Comparison of ENCODE assay signal across 12 cellular contexts in genomic region chr10:22246680-22247391, GRCh38. TPM values are rescaled to one million over a fixed set of nuclear protein-coding genes. Genes with fewer than 3 reads are reported as not detected.
A peak's percentile ranks its signal among the peaks of the same experiment; 100 is the strongest.
DNase-seq lines count a peak whose midpoint lies in the region; ATAC-seq, FAIRE-seq and TF ChIP-seq lines count a peak whose summit lies in the region.
"Had no signal": no experiment of that assay in that cellular context is flagged by ENCODE, and none has a peak within 500 bp of the region (broad histone marks: within the 10 kb centered on the region; RNA-seq: fewer than 3 reads in every experiment).

No MANE protein-coding gene starts in this region.

- DNase-seq in heart left ventricle (no peak), Right ventricle myocardium inferior (ENCODE audit: missing footprints) (no peak), fibroblast of lung (ENCODE audit: low read depth in 2 of 2) (peak; percentile 87 to 93), kidney (no peak), NCI-H2227 (lab: John Stamatoyannopoulos, UW; ENCODE audit: unreplicated experiment) (no peak)
- DNase-seq in activated CD4-positive, alpha-beta T cell treated with anti-CD3 and anti-CD28 coated beads, Interleukin-2, amount 50 U/mL, for 1 hour, result peak; percentile 10
- DNase-seq in stimulated activated naive CD8-positive, alpha-beta T cell treated with anti-CD3 and anti-CD28 coated beads, Interleukin-15, amount 100 ng/mL, for 72 hours, result peak; percentile 48 to 68
- DNase-seq: NCI-H2171 treated with DMSO at 0.1 percent for 48 hours had no signal

- no peaks in the 10 kb centered on the region for H3K9me3 ChIP-seq in heart left ventricle
- no peaks in the 10 kb centered on the region for H3K9me3 ChIP-seq in fibroblast of lung (ENCODE audit: control insufficient read depth, insufficient read depth, low read depth, low read length)
- H3K9me3 ChIP-seq in kidney (ENCODE audit: control insufficient read depth in 1 of 2, low read length in 2 of 2), result no peaks in the 10 kb centered on the region

- H3K27ac ChIP-seq in heart left ventricle (peak overlapping the region in 5 of 12 donors; percentile 24 to 57 (median 45)), fibroblast of lung (ENCODE audit: insufficient read depth, low read length) (peak overlapping the region; percentile 8), kidney (ENCODE audit: low read depth in 2 of 2, low read length in 2 of 2) (no peak overlapping the region)
- H3K27ac ChIP-seq: C4-2B had no signal

- H3K4me1 Mint-ChIP-seq in stimulated activated naive CD8-positive, alpha-beta T cell treated with anti-CD3 and anti-CD28 coated beads, Interleukin-15, amount 100 ng/mL, for 72 hours, result peaks cover 49% of the 10 kb centered on the region

- intact Hi-C loops in heart left ventricle (cut with DNase I), result loop anchor here in 1 of 10 donors (10.0 kb wide), 1 partner anchor 1198 kb away; no protein-coding TSS in a partner anchor
- intact Hi-C loops in Right ventricle myocardium inferior (cut with DNase I), result no loop called here
- intact Hi-C loops in kidney (cut with DNase I), result no loop called here

- peaks cover 17% of the 10 kb centered on the region for H3K27me3 Mint-ChIP-seq in stimulated activated naive CD8-positive, alpha-beta T cell treated with anti-CD3 and anti-CD28 coated beads, Interleukin-15, amount 100 ng/mL, for 72 hours

- H3K4me3 Mint-ChIP-seq in stimulated activated naive CD8-positive, alpha-beta T cell treated with anti-CD3 and anti-CD28 coated beads, Interleukin-15, amount 100 ng/mL, for 72 hours, result peak overlapping the region; percentile 58 to 74
- H3K4me3 Mint-ChIP-seq: nephron had no signal

- TF ChIP-seq CTCF in heart left ventricle (IDR thresholded peaks at IDR 0.05) (no peak), fibroblast of lung (conservative IDR thresholded peaks at IDR 0.05 in 1 of 2, IDR thresholded peaks at IDR 0.05 in 1 of 2; ENCODE audit: low read depth in 1 of 2, low read length in 2 of 2) (no peak), kidney (IDR thresholded peaks at IDR 0.05; ENCODE audit: borderline replicate concordance, extremely low read depth, insufficient read depth) (no peak)

- H3K27ac Mint-ChIP-seq in stimulated activated naive CD8-positive, alpha-beta T cell treated with anti-CD3 and anti-CD28 coated beads, Interleukin-15, amount 100 ng/mL, for 72 hours, result peak overlapping the region; percentile 88 to 94
- H3K27ac Mint-ChIP-seq: nephron had no signal

- no peak overlapping the region for H3K9ac ChIP-seq in fibroblast of lung (ENCODE audit: insufficient read depth, low read length)
- no peak overlapping the region for H3K9ac ChIP-seq in kidney (ENCODE audit: low read length in 2 of 2)

- ATAC-seq in heart left ventricle, result peak in 3 of 4 donors; percentile 33 to 58 (median 42)
- ATAC-seq in Right ventricle myocardium inferior, result no peak
- ATAC-seq in stimulated activated naive CD8-positive, alpha-beta T cell treated with anti-CD3 and anti-CD28 coated beads, Interleukin-15, amount 100 ng/mL, for 72 hours, result peak; percentile 95
- ATAC-seq in HG03139 (IDR thresholded peaks at IDR 0.05; ENCODE audit: unreplicated experiment), result no peak

- no peaks in the 10 kb centered on the region for H3K79me2 ChIP-seq in fibroblast of lung (ENCODE audit: control insufficient read depth, insufficient read depth, low read length)

- peak overlapping the region; percentile 17 for H2AFZ ChIP-seq in fibroblast of lung (ENCODE audit: low read length)

- WGBS in heart left ventricle, 4 donors, result 71 to 84% (median 80%) methylated on average over 3 of the region's 3 CpGs

- no peak for FAIRE-seq in kidney (lab: Jason Lieb, UNC)

- no peak overlapping the region for H3K4me2 ChIP-seq in fibroblast of lung (ENCODE audit: extremely low read depth, insufficient read depth, low read length)

- no peaks in the 10 kb centered on the region for H3K27me3 ChIP-seq in heart left ventricle
- H3K27me3 ChIP-seq in fibroblast of lung (ENCODE audit: control insufficient read depth, insufficient read depth, low read length), result no peaks in the 10 kb centered on the region

- H3K4me1 ChIP-seq in heart left ventricle (peaks cover 0 to 12% (median 4%) of the 10 kb centered on the region in 12 donors), fibroblast of lung (ENCODE audit: control insufficient read depth, extremely low read depth, insufficient read depth, low read length) (peaks cover 6% of the 10 kb centered on the region), kidney (ENCODE audit: control insufficient read depth in 1 of 2, insufficient read depth in 1 of 2, low read depth in 1 of 2, low read length in 2 of 2) (no peaks in the 10 kb centered on the region)

- TF ChIP-seq POLR2A in heart left ventricle (IDR thresholded peaks at IDR 0.05), result no peak

- peaks cover 5 to 13% of the 10 kb centered on the region in 2 donors for H3K9me3 Mint-ChIP-seq in stimulated activated naive CD8-positive, alpha-beta T cell treated with anti-CD3 and anti-CD28 coated beads, Interleukin-15, amount 100 ng/mL, for 72 hours
- H3K9me3 Mint-ChIP-seq: nephron had no signal

- H3K4me3 ChIP-seq in heart left ventricle (no peak overlapping the region), fibroblast of lung (replicated peaks in 1 of 4; ENCODE audit: control extremely low read depth in 1 of 4, insufficient read depth in 1 of 4, low read depth in 3 of 4, low read length in 4 of 4) (no peak overlapping the region), kidney (ENCODE audit: low read length in 2 of 2) (no peak overlapping the region)

- H3K36me3 ChIP-seq in heart left ventricle, result peaks cover 0 to 15% (median 0%) of the 10 kb centered on the region in 9 donors
- no peaks in the 10 kb centered on the region for H3K36me3 ChIP-seq in fibroblast of lung (ENCODE audit: control insufficient read depth, insufficient read depth, low read length)
- H3K36me3 ChIP-seq in kidney (ENCODE audit: control insufficient read depth in 1 of 2, insufficient read depth in 2 of 2, low read length in 2 of 2), result no peaks in the 10 kb centered on the region

- H4K20me1 ChIP-seq in fibroblast of lung (ENCODE audit: control insufficient read depth, extremely low read depth, insufficient read depth, low read length), result no peaks in the 10 kb centered on the region

RNA-seq across cellular contexts. Expression of gene EBLN1, which starts 29.0 kb away (rescaled TPM):
- total RNA-seq in heart left ventricle (not detected), Right ventricle myocardium inferior (not detected), fibroblast of lung (not detected in 2 replicates), kidney (not detected)
- polyA plus RNA-seq in heart left ventricle (not detected), fibroblast of lung (not detected in 2 replicates), kidney (ENCODE audit: insufficient read depth, low read depth, low replicate concordance) (not detected)
- polyA plus RNA-seq in fibroblast of lung (2012), result not detected in 2 replicates
- polyA minus RNA-seq in fibroblast of lung (ENCODE audit: low replicate concordance), result not detected in 2 replicates
- total RNA-seq: urinary bladder had no signal
- polyA plus RNA-seq: urinary bladder had no signal

Comparison
In these comparisons a context has a peak if more than half of its experiments do, and no peak if none do; other contexts are left out.
1. ATAC-seq: peak in heart left ventricle (3 of 4) and stimulated activated naive CD8-positive, alpha-beta T cell treated with anti-CD3 and anti-CD28 coated beads, Interleukin-15, amount 100 ng/mL, for 72 hours (single experiment); none in Right ventricle myocardium inferior (single experiment) and HG03139 (single experiment).
2. DNase-seq: peak in activated CD4-positive, alpha-beta T cell treated with anti-CD3 and anti-CD28 coated beads, Interleukin-2, amount 50 U/mL, for 1 hour (single experiment), fibroblast of lung (2 of 2) and stimulated activated naive CD8-positive, alpha-beta T cell treated with anti-CD3 and anti-CD28 coated beads, Interleukin-15, amount 100 ng/mL, for 72 hours (2 of 2); none in heart left ventricle (0 of 5), Right ventricle myocardium inferior (single experiment), kidney (single experiment) and NCI-H2227 (single experiment).